16 cellular contexts compared by ENCODE assay signal in genomic region chr5:15233566-15233965, GRCh38.
DNase-seq lines count a peak whose midpoint lies in the region; ATAC-seq and TF ChIP-seq lines count a peak whose summit lies in the region.
"Had no signal": no experiment of that assay in that cellular context is flagged by ENCODE, and none has a peak within 500 bp of the region (broad histone marks: within the 10 kb centered on the region; RNA-seq: fewer than 3 reads in every experiment).

No MANE protein-coding gene starts in this region.

- no peak for TF ChIP-seq CTCF in left ventricle myocardium inferior (IDR thresholded peaks at IDR 0.05; ENCODE audit: borderline replicate concordance)
- TF ChIP-seq CTCF in astrocyte of the spinal cord (IDR thresholded peaks at IDR 0.05; ENCODE audit: low read depth, low read length): no peak
- TF ChIP-seq CTCF in tibial nerve (IDR thresholded peaks at IDR 0.05): no peak
- TF ChIP-seq CTCF in body of pancreas (IDR thresholded peaks at IDR 0.05): no peak

- no peak for ATAC-seq in Right ventricle myocardium inferior
- no peak for ATAC-seq in body of pancreas

- H3K4me2 ChIP-seq in mesenchymal stem cell (ENCODE audit: low read length, poor library complexity, severe bottlenecking): no peak overlapping the region
- H3K4me2 ChIP-seq: PC-9 had no signal

- H3K9ac ChIP-seq in mesenchymal stem cell (ENCODE audit: low read length): no peak overlapping the region

- peak overlapping the region; percentile 21 for H3K4me3 ChIP-seq in left ventricle myocardium inferior
- no peak overlapping the region for H3K4me3 ChIP-seq in astrocyte of the spinal cord (ENCODE audit: low read depth, low read length)
- H3K4me3 ChIP-seq in tibial nerve: peak overlapping the region in 1 of 4 donors; percentile 17
- no peak overlapping the region for H3K4me3 ChIP-seq in mesenchymal stem cell (ENCODE audit: insufficient read depth in 1 of 2, low read depth in 1 of 2, low read length in 2 of 2)
- H3K4me3 ChIP-seq in body of pancreas: no peak overlapping the region
- H3K4me3 ChIP-seq: PC-9 had no signal

- H3K9me3 ChIP-seq in left ventricle myocardium inferior (replicated peaks) (peaks cover 4% of the 10 kb centered on the region), tibial nerve (no peaks in the 10 kb centered on the region), mesenchymal stem cell (ENCODE audit: control insufficient read depth, low read length) (no peaks in the 10 kb centered on the region), body of pancreas (no peaks in the 10 kb centered on the region)
- H3K9me3 ChIP-seq: Caco-2 had no signal

- H3K14ac ChIP-seq in mesenchymal stem cell (ENCODE audit: low read length in 2 of 2): no peak overlapping the region

- intact Hi-C loops in left ventricle myocardium inferior (cut with micrococcal nuclease): no loop called here
- intact Hi-C loops in Right ventricle myocardium inferior (cut with DNase I): no loop called here
- intact Hi-C loops in body of pancreas (cut with DNase I): no loop called here

- in situ Hi-C loops in astrocyte of the spinal cord (cut with HindIII; ENCODE audit: low sequenced_read_pairs): no loop called here

- H2BK12ac ChIP-seq in mesenchymal stem cell (ENCODE audit: low read length in 2 of 2): no peak overlapping the region

- H3K36me3 ChIP-seq in left ventricle myocardium inferior (no peaks in the 10 kb centered on the region), tibial nerve (no peaks in the 10 kb centered on the region), mesenchymal stem cell (ENCODE audit: control insufficient read depth in 1 of 2, insufficient read depth in 2 of 2, low read depth in 1 of 2, low read length in 2 of 2) (no peaks in the 10 kb centered on the region), body of pancreas (replicated peaks in 1 of 2; ENCODE audit: insufficient read depth in 1 of 2, low read depth in 2 of 2) (no peaks in the 10 kb centered on the region)

- no peak overlapping the region for H2AK5ac ChIP-seq in mesenchymal stem cell (ENCODE audit: low read length, severe bottlenecking)

- H3K27ac ChIP-seq in left ventricle myocardium inferior (replicated peaks): no peak overlapping the region
- H3K27ac ChIP-seq in tibial nerve: peak overlapping the region in 2 of 4 donors; percentile 2 to 79
- H3K27ac ChIP-seq in mesenchymal stem cell (ENCODE audit: low read length, poor library complexity, severe bottlenecking): no peak overlapping the region
- no peak overlapping the region for H3K27ac ChIP-seq in body of pancreas
- H3K27ac ChIP-seq: HL-60, PC-9 had no signal

- TF ChIP-seq POLR2A in tibial nerve (IDR thresholded peaks at IDR 0.05) (no peak), body of pancreas (IDR thresholded peaks at IDR 0.05) (no peak)

- no peak overlapping the region for H2AFZ ChIP-seq in mesenchymal stem cell (ENCODE audit: low read depth, low read length)
- H2AFZ ChIP-seq: PC-9 had no signal

- H3K18ac ChIP-seq in mesenchymal stem cell (ENCODE audit: low read depth in 1 of 2, low read length in 2 of 2): no peak overlapping the region

- H3K79me1 ChIP-seq in mesenchymal stem cell (replicated peaks; ENCODE audit: low read length, poor library complexity, severe bottlenecking): no peaks in the 10 kb centered on the region

- no peak overlapping the region for H3K4ac ChIP-seq in mesenchymal stem cell (ENCODE audit: low read depth in 1 of 2, low read length in 2 of 2)

- 15 to 28% methylated on average over 8 of the region's 8 CpGs for WGBS in tibial nerve, 2 donors
- 68% methylated on average over 7 of the region's 8 CpGs for whole genome bisulfite sequencing in mesenchymal stem cell
- WGBS in body of pancreas, 2 donors: 54 to 61% methylated on average over 8 of the region's 8 CpGs

- no peaks in the 10 kb centered on the region for H3K27me3 ChIP-seq in left ventricle myocardium inferior (ENCODE audit: low read depth)
- no peaks in the 10 kb centered on the region for H3K27me3 ChIP-seq in tibial nerve
- H3K27me3 ChIP-seq in mesenchymal stem cell (ENCODE audit: control insufficient read depth in 1 of 2, insufficient read depth in 1 of 2, low read length in 2 of 2): no peaks in the 10 kb centered on the region
- H3K27me3 ChIP-seq in body of pancreas: no peaks in the 10 kb centered on the region

- TF ChIP-seq EP300 in tibial nerve (IDR thresholded peaks at IDR 0.05): peak; percentile 36 to 38

- no peak overlapping the region for H2BK120ac ChIP-seq in mesenchymal stem cell (ENCODE audit: low read depth, low read length)

- H4K91ac ChIP-seq in mesenchymal stem cell (ENCODE audit: low read length): no peak overlapping the region

- H2BK15ac ChIP-seq in mesenchymal stem cell (ENCODE audit: low read depth, poor library complexity, severe bottlenecking): no peak overlapping the region

- H3K4me1 ChIP-seq in left ventricle myocardium inferior (no peaks in the 10 kb centered on the region), tibial nerve (peaks cover 0 to 46% (median 0%) of the 10 kb centered on the region in 4 donors), mesenchymal stem cell (ENCODE audit: control insufficient read depth, insufficient read depth, low read depth, low read length) (no peaks in the 10 kb centered on the region), body of pancreas (no peaks in the 10 kb centered on the region)
- H3K4me1 ChIP-seq: Caco-2 had no signal

- H3K23ac ChIP-seq in mesenchymal stem cell (ENCODE audit: low read length in 2 of 2): no peak overlapping the region

- DNase-seq in left ventricle myocardium inferior (no peak), Right ventricle myocardium inferior (ENCODE audit: missing footprints) (no peak), astrocyte of the spinal cord (ENCODE audit: low read depth, low spot score) (peak; percentile 39), iris pigment epithelial cell (ENCODE audit: low read depth) (peak; percentile 38), tibial nerve (ENCODE audit: low spot score in 2 of 2) (no peak), NCI-H1048 (lab: John Stamatoyannopoulos, UW) (no peak), mesenchymal stem cell (no peak), body of pancreas (no peak)
- DNase-seq: Caco-2, HFFc6, KG1, NCI-H1092 treated with DMSO at 0.1 percent for 48 hours, NCI-H1694 treated with DMSO at 0.1 percent for 48 hours, NCI-H69, PC-9 had no signal

- no peak overlapping the region for H4K8ac ChIP-seq in mesenchymal stem cell (ENCODE audit: low read length)

- no peak overlapping the region for H2BK5ac ChIP-seq in mesenchymal stem cell (ENCODE audit: low read depth, low read length, poor library complexity, severe bottlenecking)

Comparison
In these comparisons a context has a peak if more than half of its experiments do, and no peak if none do; other contexts are left out.
1. DNase-seq: peak in astrocyte of the spinal cord (single experiment) and iris pigment epithelial cell (single experiment); none in left ventricle myocardium inferior (single experiment), Right ventricle myocardium inferior (single experiment), tibial nerve (0 of 2), NCI-H1048 (single experiment), mesenchymal stem cell (single experiment) and body of pancreas (0 of 4).